In the genomic region with DNA sequence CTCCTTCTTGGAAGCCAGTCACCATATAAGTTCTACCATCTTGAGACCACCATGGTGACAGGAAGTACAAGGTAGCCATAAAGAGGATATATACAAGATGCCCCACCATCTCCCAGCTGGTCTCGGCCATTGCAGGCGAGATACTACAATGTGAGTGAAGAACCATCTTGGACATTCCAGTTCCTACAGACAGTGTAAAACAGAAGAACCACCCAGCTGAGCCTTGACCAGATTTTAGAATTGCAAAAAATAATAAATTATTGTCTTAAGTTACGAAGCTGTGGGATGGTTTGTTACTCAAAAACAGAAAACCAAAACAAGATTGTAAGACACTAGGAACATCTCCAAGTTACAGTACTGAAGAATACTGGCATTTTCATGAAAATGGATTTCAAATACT, we compare ENCODE assay signal across 21 cellular contexts. TPM values are rescaled to one million over a fixed set of nuclear protein-coding genes. Genes with fewer than 3 reads are reported as not detected.
DNase-seq lines count a peak whose midpoint lies in the region; ATAC-seq and TF ChIP-seq lines count a peak whose summit lies in the region.
"Had no signal": no experiment of that assay in that cellular context is flagged by ENCODE, and none has a peak within 500 bp of the region (broad histone marks: within the 10 kb centered on the region; RNA-seq: fewer than 3 reads in every experiment).

No MANE protein-coding gene starts in this region.

- H3F3A ChIP-seq in GM23338 (replicated peaks; ENCODE audit: low read depth): no peaks in the 10 kb centered on the region

- DNase-seq in GM23338 (ENCODE audit: low spot score) (no peak), endothelial cell (ENCODE audit: low spot score) (no peak), erythroblast (lab: John Stamatoyannopoulos, UW) (no peak), H7 (no peak)
- DNase-seq: 8988T; ACHN; AML-193; BE2C; CD4-positive, alpha-beta T cell; CD8-positive, alpha-beta memory T cell; DMS 273 treated with DMSO at 0.1 percent for 48 hours; DMS79; EL; GDM1 had no signal

- ATAC-seq in GM23338: no peak
- ATAC-seq in HG03139 (IDR thresholded peaks at IDR 0.05; ENCODE audit: unreplicated experiment): no peak
- ATAC-seq: A549, GM12878 had no signal

- H3K36me3 Mint-ChIP-seq in GM23338 (ENCODE audit: low read depth) (peaks cover 16% of the 10 kb centered on the region), endothelial cell (ENCODE audit: low read depth, unreplicated experiment) (peaks cover 30% of the 10 kb centered on the region)
- H3K36me3 Mint-ChIP-seq: CD14-positive monocyte had no signal

- H3K9me3 Mint-ChIP-seq in GM23338 (peaks cover 17% of the 10 kb centered on the region), endothelial cell (ENCODE audit: unreplicated experiment) (peaks cover 5% of the 10 kb centered on the region)

- no peaks in the 10 kb centered on the region; the same call in 1 of the 2 replicates for H3K9me2 ChIP-seq in GM23338 (ENCODE audit: insufficient read depth)

- H3K27me3 ChIP-seq in GM23338 (ENCODE audit: insufficient read depth): no peaks in the 10 kb centered on the region
- no peaks in the 10 kb centered on the region for H3K27me3 ChIP-seq in H7 (ENCODE audit: control insufficient read depth, insufficient read depth, low read length)
- H3K27me3 ChIP-seq: BLaER1 treated with 17β-estradiol and CSF1 and Interleukin-3, amounts not matched to agents 10 nM and 100 nM had no signal

- TF ChIP-seq POLR2A in erythroblast (IDR thresholded peaks at IDR 0.05; ENCODE audit: low read length): no peak

- H3K4me3 ChIP-seq in GM23338: no peak overlapping the region
- H3K4me3 ChIP-seq in HEK293 (ENCODE audit: low read depth, low read length): no peak overlapping the region
- H3K4me3 ChIP-seq in H7 (ENCODE audit: insufficient read depth, low read depth, low read length): no peak overlapping the region
- H3K4me3 ChIP-seq: A549; BLaER1 treated with 17β-estradiol and CSF1 and Interleukin-3, amounts not matched to agents 10 nM and 100 nM; GM12878; HAP-1 had no signal

- H3K4me1 ChIP-seq in GM23338 (ENCODE audit: insufficient read depth) (peaks cover 32% of the 10 kb centered on the region), HEK293 (ENCODE audit: control insufficient read depth, insufficient read depth, low read length) (peaks cover 3% of the 10 kb centered on the region; the same call in 1 of the 2 replicates)
- H3K4me1 ChIP-seq: A549, BE2C, HAP-1 had no signal

- H3K4me3 Mint-ChIP-seq in GM23338 (no peak overlapping the region), endothelial cell (ENCODE audit: unreplicated experiment) (peak overlapping the region; percentile 62)
- H3K4me3 Mint-ChIP-seq: CD14-positive monocyte; CD4-positive, alpha-beta T cell; CD8-positive, alpha-beta memory T cell had no signal

- H3K9me3 ChIP-seq in HEK293 (ENCODE audit: control insufficient read depth, insufficient read depth, low read depth, low read length): no peaks in the 10 kb centered on the region
- H3K9me3 ChIP-seq: BE2C, HAP-1 had no signal

- H3K4me2 ChIP-seq in GM23338: no peak overlapping the region
- H3K4me2 ChIP-seq: A549; BLaER1 treated with 17β-estradiol and CSF1 and Interleukin-3, amounts not matched to agents 10 nM and 100 nM had no signal

- no peaks in the 10 kb centered on the region for H4K20me1 ChIP-seq in GM23338 (replicated peaks; ENCODE audit: insufficient read depth)
- H4K20me1 ChIP-seq: BLaER1 treated with 17β-estradiol and CSF1 and Interleukin-3, amounts not matched to agents 10 nM and 100 nM had no signal

- no peaks in the 10 kb centered on the region for H3K27me3 Mint-ChIP-seq in GM23338 (ENCODE audit: insufficient read depth, low read depth, poor library complexity)
- H3K27me3 Mint-ChIP-seq in endothelial cell (ENCODE audit: unreplicated experiment): peaks cover 3% of the 10 kb centered on the region
- H3K27me3 Mint-ChIP-seq: CD4-positive, alpha-beta T cell; CD8-positive, alpha-beta memory T cell had no signal

- H3K79me2 ChIP-seq in GM23338 (replicated peaks; ENCODE audit: insufficient read depth): no peaks in the 10 kb centered on the region

- H3K27ac Mint-ChIP-seq in GM23338 (no peak overlapping the region), endothelial cell (ENCODE audit: unreplicated experiment) (peak overlapping the region; percentile 21)
- H3K27ac Mint-ChIP-seq: CD14-positive monocyte; CD4-positive, alpha-beta T cell had no signal

- H3K4me1 Mint-ChIP-seq in GM23338 (peaks cover 33% of the 10 kb centered on the region), endothelial cell (ENCODE audit: unreplicated experiment) (peaks cover 38% of the 10 kb centered on the region)

- no peak for TF ChIP-seq CTCF in GM23338 (conservative IDR thresholded peaks at IDR 0.05; ENCODE audit: low read depth in 2 of 2)
- no peak for TF ChIP-seq CTCF in HEK293 (tag by site-specific recombination; IDR thresholded peaks at IDR 0.05)
- TF ChIP-seq CTCF in endothelial cell (IDR thresholded peaks at IDR 0.05; ENCODE audit: unreplicated experiment): no peak

- CTCF ChIA-PET in HEK293 (lab: Yijun Ruan, JAX): no interaction called here

- POLR2A ChIA-PET in HEK293 (lab: Yijun Ruan, JAX): no interaction called here

- H2AFZ ChIP-seq in GM23338: no peak overlapping the region

- H3K36me3 ChIP-seq in GM23338 (ENCODE audit: insufficient read depth): peaks cover 5% of the 10 kb centered on the region
- no peaks in the 10 kb centered on the region for H3K36me3 ChIP-seq in HEK293 (ENCODE audit: control insufficient read depth in 2 of 2, insufficient read depth in 1 of 2, low read length in 2 of 2)
- H3K36me3 ChIP-seq in H7 (replicated peaks; ENCODE audit: control insufficient read depth, insufficient read depth, low read length): no peaks in the 10 kb centered on the region
- H3K36me3 ChIP-seq: BE2C, HAP-1 had no signal

- H3K27ac ChIP-seq in GM23338 (ENCODE audit: low read depth) (no peak overlapping the region), HEK293 (ENCODE audit: extremely low read depth, low read depth, low read length) (no peak overlapping the region)
- H3K27ac ChIP-seq: A549; BLaER1 treated with 17β-estradiol and CSF1 and Interleukin-3, amounts not matched to agents 10 nM and 100 nM had no signal

TF ChIP-seq in GM23338, 12 proteins besides CTCF, POLR2A, EP300 and RAD21:
- no peak for TF ChIP-seq STAT1 (IDR thresholded peaks at IDR 0.05; ENCODE audit: unreplicated experiment)
- peak; percentile 96 for TF ChIP-seq ZNF331 (CRISPR knock-in tag; IDR thresholded peaks at IDR 0.05; ENCODE audit: low read depth)

TF ChIP-seq in HEK293, 187 proteins besides CTCF, POLR2A, EP300 and RAD21:
- TF ChIP-seq ZNF174 (tag by site-specific recombination; IDR thresholded peaks at IDR 0.05): no peak
- peak; percentile 20 for TF ChIP-seq SETDB1 (IDR thresholded peaks at IDR 0.05; ENCODE audit: insufficient read length, low read length)

RNA-seq across cellular contexts. Expression of a gene that starts 43.6 kb away (rescaled TPM):
- total RNA-seq in GM23338 (2014; rRNA removed; shearing (Covaris generic)): 34.9 and 57.7 TPM in 2 replicates
- polyA plus RNA-seq in GM23338 (2016; fragmentation: Nextera tagmentation; extraction: Ambion mirVana): 7.3 and 8.5 TPM in 2 replicates
- 339 TPM for total RNA-seq in endothelial cell (ENCODE audit: unreplicated experiment)
- 5.1 and 7.7 TPM in 2 replicates for total RNA-seq in H7 (2014; rRNA removed; shearing (Covaris generic))
- polyA plus RNA-seq: CD14-positive monocyte had no signal
